ENCODE assay signal across 1 cellular context in the genomic region with DNA sequence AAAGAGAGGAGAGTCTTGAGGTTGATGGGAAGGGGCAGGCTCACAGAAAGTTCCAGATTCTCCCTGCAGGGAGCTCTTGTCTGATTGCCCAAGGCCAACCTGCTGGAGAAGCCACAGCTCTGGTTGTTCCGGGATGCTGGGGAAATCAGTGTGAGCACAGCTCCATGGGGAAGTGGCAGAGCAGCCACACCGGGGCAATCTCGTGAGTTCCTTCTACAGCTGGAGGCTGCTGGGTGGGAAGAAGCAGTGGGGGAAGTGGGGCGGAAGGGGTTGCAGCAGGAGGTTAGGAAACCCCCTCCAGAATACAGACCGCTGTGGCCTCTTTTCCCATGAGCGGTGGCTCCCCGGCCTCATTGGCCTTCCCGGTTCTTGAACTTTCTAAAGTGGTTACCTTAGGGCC.
A peak's percentile ranks its signal among the peaks of the same experiment; 100 is the strongest.
TF ChIP-seq lines count a peak whose summit lies in the region.

No MANE protein-coding gene starts in this region.

TF ChIP-seq in K562, 482 proteins besides CTCF, POLR2A, EP300 and RAD21:
- 0 out of 2 replicates have a peak, but pooled peaks have one; percentile 20 for TF ChIP-seq POLR2G (IDR thresholded peaks at IDR 0.05; ENCODE audit: low read depth, low read length)
- TF ChIP-seq, protein P1, sequence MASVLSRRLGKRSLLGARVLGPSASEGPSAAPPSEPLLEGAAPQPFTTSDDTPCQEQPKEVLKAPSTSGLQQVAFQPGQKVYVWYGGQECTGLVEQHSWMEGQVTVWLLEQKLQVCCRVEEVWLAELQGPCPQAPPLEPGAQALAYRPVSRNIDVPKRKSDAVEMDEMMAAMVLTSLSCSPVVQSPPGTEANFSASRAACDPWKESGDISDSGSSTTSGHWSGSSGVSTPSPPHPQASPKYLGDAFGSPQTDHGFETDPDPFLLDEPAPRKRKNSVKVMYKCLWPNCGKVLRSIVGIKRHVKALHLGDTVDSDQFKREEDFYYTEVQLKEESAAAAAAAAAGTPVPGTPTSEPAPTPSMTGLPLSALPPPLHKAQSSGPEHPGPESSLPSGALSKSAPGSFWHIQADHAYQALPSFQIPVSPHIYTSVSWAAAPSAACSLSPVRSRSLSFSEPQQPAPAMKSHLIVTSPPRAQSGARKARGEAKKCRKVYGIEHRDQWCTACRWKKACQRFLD (CRISPR knock-in tag; IDR thresholded peaks at IDR 0.05): no peak
